Comparison of ENCODE assay signal across 8 cellular contexts in the genomic region with DNA sequence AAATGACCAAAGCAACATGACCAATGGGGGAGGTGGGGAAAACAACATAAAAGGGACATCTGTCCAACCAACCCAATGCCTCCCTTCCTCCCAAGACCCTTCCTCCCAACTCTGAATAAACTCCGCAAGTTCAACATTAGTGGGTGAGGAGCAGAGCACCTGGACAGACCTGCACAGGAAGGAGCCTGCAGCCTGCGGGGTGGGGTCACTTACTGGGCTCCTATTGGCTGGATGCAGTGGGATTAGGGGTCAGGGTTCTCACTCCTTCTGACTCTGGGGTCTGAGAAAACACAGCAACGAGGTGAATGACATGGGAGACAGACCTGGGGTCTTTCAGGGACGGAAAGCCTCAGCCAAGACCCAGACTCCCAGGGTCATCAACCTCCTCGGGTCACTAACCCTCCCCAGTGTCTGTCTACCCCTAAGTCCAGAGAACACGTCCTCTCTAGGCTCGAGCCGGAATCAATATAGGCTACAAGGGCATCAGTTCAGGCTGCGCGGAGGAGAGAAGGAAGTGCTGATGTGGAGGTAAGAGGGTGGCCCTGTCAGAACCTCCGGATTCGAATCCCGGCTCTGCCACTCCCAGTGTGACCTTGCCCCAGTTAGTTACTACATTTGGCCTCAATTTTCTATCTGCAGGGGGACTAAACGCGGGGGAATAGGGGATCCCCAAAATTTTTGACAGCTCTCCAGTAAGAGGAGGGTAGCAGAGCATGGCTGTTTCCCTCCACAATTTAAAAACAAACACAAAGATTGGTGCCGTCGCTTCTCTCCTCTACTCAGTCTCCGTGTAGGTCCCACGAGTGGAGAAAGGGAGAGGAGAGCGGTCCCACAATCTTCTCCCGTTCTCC. TPM values are rescaled to one million over a fixed set of nuclear protein-coding genes. Genes with fewer than 3 reads are reported as not detected.
A peak's percentile ranks its signal among the peaks of the same experiment; 100 is the strongest.
DNase-seq lines count a peak whose midpoint lies in the region; ATAC-seq and TF ChIP-seq lines count a peak whose summit lies in the region.

No MANE protein-coding gene starts in this region.

- H3K27ac Mint-ChIP-seq in endodermal cell = peak overlapping the region; percentile 67
- H3K27ac Mint-ChIP-seq in natural killer cell = peak overlapping the region in 1 of 2 donors; percentile 67

- H3K27ac ChIP-seq in SK-N-MC = no peak overlapping the region
- no peak overlapping the region for H3K27ac ChIP-seq in endodermal cell (ENCODE audit: low read depth, low read length)

- H3K27me3 Mint-ChIP-seq in endodermal cell (ENCODE audit: insufficient read depth) = peaks cover 28% of the 10 kb centered on the region
- peaks cover 0 to 15% of the 10 kb centered on the region in 2 donors for H3K27me3 Mint-ChIP-seq in natural killer cell (ENCODE audit: low read depth in 2 of 2)

- H3K9ac ChIP-seq in SK-N-MC (ENCODE audit: insufficient read length) (peak overlapping the region; percentile 70), endodermal cell (ENCODE audit: extremely low read depth, low read length, poor library complexity, severe bottlenecking) (peak overlapping the region; percentile 36)

- intact Hi-C loops in natural killer cell (cut with micrococcal nuclease) = no loop called here

- H3K4me1 Mint-ChIP-seq in endodermal cell = peaks cover 39% of the 10 kb centered on the region
- H3K4me1 Mint-ChIP-seq in natural killer cell = peaks cover 7 to 13% of the 10 kb centered on the region in 2 donors

- H3K4me1 ChIP-seq in BE2C = no peaks in the 10 kb centered on the region
- no peaks in the 10 kb centered on the region for H3K4me1 ChIP-seq in endodermal cell (ENCODE audit: control insufficient read depth, insufficient read depth, low read length)

- 38 to 49% methylated on average over 11 to 21 of the region's 21 CpGs for WGBS in endodermal cell (ENCODE audit: insufficient coverage in 1 of 2, insufficient read length in 1 of 2), 2 experiments

- H3K4me3 Mint-ChIP-seq in endodermal cell (peak overlapping the region; percentile 65), natural killer cell (peak overlapping the region; percentile 80)

- TF ChIP-seq CTCF in BE2C (IDR thresholded peaks at IDR 0.05; ENCODE audit: low read depth, low read length) (no peak), endodermal cell (conservative IDR thresholded peaks at IDR 0.05) (no peak), natural killer cell (IDR thresholded peaks at IDR 0.05) (no peak)

- DNase-seq in BE2C (no peak), SK-N-MC (ENCODE audit: low read depth, low spot score) (no peak), endodermal cell (peak; percentile 60), natural killer cell (no peak), SW 1271 (lab: John Stamatoyannopoulos, UW) (no peak), NCI-H2081 (lab: John Stamatoyannopoulos, UW) (no peak)

- no peaks in the 10 kb centered on the region for H3K36me3 ChIP-seq in BE2C
- no peaks in the 10 kb centered on the region; the same call in 1 of the 2 replicates for H3K36me3 ChIP-seq in SK-N-MC (ENCODE audit: insufficient read depth, low read length)
- no peaks in the 10 kb centered on the region for H3K36me3 ChIP-seq in endodermal cell (ENCODE audit: control insufficient read depth, insufficient read depth, low read length)

- peak in 1 of 3 donors; percentile 7 for ATAC-seq in natural killer cell
- no peak for ATAC-seq in HG03135 (IDR thresholded peaks at IDR 0.05; ENCODE audit: unreplicated experiment)
- no peak for ATAC-seq in HG03342 (IDR thresholded peaks at IDR 0.05; ENCODE audit: unreplicated experiment)

- no peaks in the 10 kb centered on the region for H3K9me3 ChIP-seq in BE2C
- no peaks in the 10 kb centered on the region for H3K9me3 ChIP-seq in SK-N-MC (ENCODE audit: low read depth, low read length)
- no peaks in the 10 kb centered on the region for H3K9me3 ChIP-seq in endodermal cell (ENCODE audit: control insufficient read depth, low read length)

- peak overlapping the region; percentile 73 for H3K4me3 ChIP-seq in BE2C (ENCODE audit: low read depth, low read length)
- peak overlapping the region; percentile 87 for H3K4me3 ChIP-seq in SK-N-MC
- peak overlapping the region; percentile 81 for H3K4me3 ChIP-seq in endodermal cell (ENCODE audit: low read length)

- no peaks in the 10 kb centered on the region for H3K9me3 Mint-ChIP-seq in endodermal cell
- H3K9me3 Mint-ChIP-seq in natural killer cell = no peaks in the 10 kb centered on the region

- H3K27me3 ChIP-seq in BE2C (no peaks in the 10 kb centered on the region), endodermal cell (ENCODE audit: control insufficient read depth, insufficient read depth, low read length, poor library complexity, severe bottlenecking) (peaks cover 11% of the 10 kb centered on the region)

- peaks cover 24% of the 10 kb centered on the region for H3K36me3 Mint-ChIP-seq in endodermal cell (ENCODE audit: low read depth)
- no peaks in the 10 kb centered on the region for H3K36me3 Mint-ChIP-seq in natural killer cell

RNA-seq across cellular contexts. Expression of gene NDRG2, which starts 0.8 kb away (rescaled TPM):
- polyA plus RNA-seq in BE2C (2012; ENCODE audit: insufficient read depth, insufficient read length, low read depth) = 71.7 TPM
- 10 to 100 TPM; 46.3 to 52.8 TPM for total RNA-seq in endodermal cell
- 29.0 TPM for polyA plus RNA-seq in endodermal cell (2013, experiment 1 of 2)
- 32.2 TPM for polyA plus RNA-seq in endodermal cell (2013, experiment 2 of 2)
- total RNA-seq in natural killer cell = 10 to 100 TPM; 11.2 to 14.6 (median 13.6) TPM

RNA-seq across cellular contexts. Expression of gene TPPP2, which starts 6.0 kb away (rescaled TPM):
- not detected for polyA plus RNA-seq in BE2C (2012; ENCODE audit: insufficient read depth, insufficient read length, low read depth)
- total RNA-seq in endodermal cell = 1 to 10 TPM in 1 of 2 donors, under 1 TPM in 1; 0.73 to 1.7 TPM
- not detected for polyA plus RNA-seq in endodermal cell (2013, experiment 1 of 2)
- polyA plus RNA-seq in endodermal cell (2013, experiment 2 of 2) = not detected
- total RNA-seq in natural killer cell = not detected

RNA-seq across cellular contexts. Expression of gene RNASE13, which starts 10.6 kb away (rescaled TPM):
- polyA plus RNA-seq in BE2C (2012; ENCODE audit: insufficient read depth, insufficient read length, low read depth) = not detected
- total RNA-seq in endodermal cell (not detected), natural killer cell (not detected)
- polyA plus RNA-seq in endodermal cell (2013, experiment 1 of 2) = not detected
- not detected for polyA plus RNA-seq in endodermal cell (2013, experiment 2 of 2)

RNA-seq across cellular contexts. Expression of gene RNASE7, which starts 18.1 kb away (rescaled TPM):
- not detected for polyA plus RNA-seq in BE2C (2012; ENCODE audit: insufficient read depth, insufficient read length, low read depth)
- total RNA-seq in endodermal cell (not detected), natural killer cell (not detected)
- not detected for polyA plus RNA-seq in endodermal cell (2013, experiment 1 of 2)
- not detected for polyA plus RNA-seq in endodermal cell (2013, experiment 2 of 2)

RNA-seq across cellular contexts. Expression of gene SLC39A2, which starts 24.9 kb away (rescaled TPM):
- polyA plus RNA-seq in BE2C (2012; ENCODE audit: insufficient read depth, insufficient read length, low read depth) = not detected
- total RNA-seq in endodermal cell (under 1 TPM; 0.35 to 0.46 TPM), natural killer cell (not detected)
- polyA plus RNA-seq in endodermal cell (2013, experiment 1 of 2) = 0.46 TPM
- polyA plus RNA-seq in endodermal cell (2013, experiment 2 of 2) = 0.37 TPM
